ENCODE assay signal across 16 cellular contexts in the genomic region with DNA sequence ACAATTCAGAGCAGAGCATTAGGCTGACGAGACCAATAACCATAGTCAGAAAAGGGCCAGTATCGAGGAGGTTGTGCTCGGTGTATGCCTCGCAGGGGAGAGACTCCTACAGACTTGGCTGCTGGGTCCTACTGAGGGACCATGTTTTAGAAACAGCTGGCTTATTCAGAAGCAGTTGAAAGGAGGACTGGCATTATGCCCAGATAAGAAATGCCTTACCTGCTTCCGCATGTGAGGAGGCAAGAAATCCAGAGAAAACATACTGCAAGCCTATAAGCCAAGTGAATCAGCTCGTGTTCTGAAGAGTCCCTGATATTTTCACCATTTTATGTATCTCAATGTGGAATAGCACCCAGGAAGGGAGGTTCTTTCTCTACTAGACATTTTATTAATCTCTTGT.
"Had no signal": no experiment of that assay in that cellular context is flagged by ENCODE, and none has a peak within 500 bp of the region (broad histone marks: within the 10 kb centered on the region; RNA-seq: fewer than 3 reads in every experiment).

No MANE protein-coding gene starts in this region.

- H3K36me3 ChIP-seq: breast epithelium, lower lobe of right lung, tibial artery, uterus had no signal

- H3K36me3 Mint-ChIP-seq: activated naive CD8-positive, alpha-beta T cell treated with anti-CD3 and anti-CD28 coated beads for 36 hours; naive B cell had no signal

- H3K9me3 ChIP-seq: breast epithelium, lower lobe of right lung, tibial artery, uterus had no signal

- H3K9me3 Mint-ChIP-seq: activated naive CD8-positive, alpha-beta T cell treated with anti-CD3 and anti-CD28 coated beads for 36 hours had no signal

- H3K27ac ChIP-seq: breast epithelium, lower lobe of right lung, skin epidermis, tibial artery, uterus had no signal

- H3K4me3 ChIP-seq: breast epithelium, lower lobe of right lung, skin epidermis, tibial artery, uterus had no signal

- DNase-seq: activated CD4-positive, alpha-beta memory T cell treated with anti-CD3 and anti-CD28 coated beads, Interleukin-2, amount 10 ng/mL, durations not matched to agents 7 days and 5 days; activated CD4-positive, alpha-beta T cell treated with anti-CD3 and anti-CD28 coated beads for 1 hour; activated gamma-delta T cell treated with Interleukin-2 at 50 U/mL for 16 hours; activated naive CD8-positive, alpha-beta T cell treated with anti-CD3 and anti-CD28 coated beads for 36 hours; activated T-cell treated with anti-CD3 and anti-CD28 coated beads, Interleukin-2, amount 50 U/mL, for 72 hours; anterior cingulate cortex; endodermal cell; hypothalamus; left cardiac atrium; lower lobe of right lung; midbrain; naive B cell; tibial artery; uterus had no signal

- H3K4me3 Mint-ChIP-seq: activated CD4-positive, alpha-beta memory T cell treated with anti-CD3 and anti-CD28 coated beads, Interleukin-2, amount 10 ng/mL, durations not matched to agents 7 days and 5 days; activated naive CD8-positive, alpha-beta T cell treated with anti-CD3 and anti-CD28 coated beads for 36 hours; activated T-cell treated with anti-CD3 and anti-CD28 coated beads, Interleukin-2, amount 50 U/mL, for 72 hours; endodermal cell had no signal

- H3K27me3 ChIP-seq: breast epithelium, tibial artery, uterus had no signal

- H3K27ac Mint-ChIP-seq: activated CD4-positive, alpha-beta memory T cell treated with anti-CD3 and anti-CD28 coated beads, Interleukin-2, amount 10 ng/mL, durations not matched to agents 7 days and 5 days; activated naive CD8-positive, alpha-beta T cell treated with anti-CD3 and anti-CD28 coated beads for 36 hours; activated T-cell treated with anti-CD3 and anti-CD28 coated beads, Interleukin-2, amount 50 U/mL, for 72 hours; endodermal cell; naive B cell had no signal

- H3K4me1 ChIP-seq: breast epithelium, lower lobe of right lung, tibial artery, uterus had no signal

- H3K27me3 Mint-ChIP-seq: activated CD4-positive, alpha-beta memory T cell treated with anti-CD3 and anti-CD28 coated beads, Interleukin-2, amount 10 ng/mL, durations not matched to agents 7 days and 5 days; activated naive CD8-positive, alpha-beta T cell treated with anti-CD3 and anti-CD28 coated beads for 36 hours had no signal

- H3K4me1 Mint-ChIP-seq: activated CD4-positive, alpha-beta memory T cell treated with anti-CD3 and anti-CD28 coated beads, Interleukin-2, amount 10 ng/mL, durations not matched to agents 7 days and 5 days; activated naive CD8-positive, alpha-beta T cell treated with anti-CD3 and anti-CD28 coated beads for 36 hours; naive B cell had no signal
